In genomic region chr10:34666008-34666700, GRCh38 we compare ENCODE assay signal across 8 cellular contexts.
A peak's percentile ranks its signal among the peaks of the same experiment; 100 is the strongest.
DNase-seq lines count a peak whose midpoint lies in the region; ATAC-seq and TF ChIP-seq lines count a peak whose summit lies in the region.

No MANE protein-coding gene starts in this region.

- H3K27me3 ChIP-seq in RWPE2 (ENCODE audit: insufficient read depth, poor library complexity, severe bottlenecking) (no peaks in the 10 kb centered on the region), trophoblast cell (ENCODE audit: insufficient read depth, low read length) (no peaks in the 10 kb centered on the region)

- H3K27me3 Mint-ChIP-seq in Calu3 (ENCODE audit: unreplicated experiment) = no peaks in the 10 kb centered on the region

- ATAC-seq in GM19397 (IDR thresholded peaks at IDR 0.05; ENCODE audit: unreplicated experiment) = peak; percentile 57
- peak; percentile 69 for ATAC-seq in HG03469 (IDR thresholded peaks at IDR 0.05; ENCODE audit: unreplicated experiment)
- ATAC-seq in RWPE2 (ENCODE audit: low read depth) = peak; percentile 77

- H3K4me1 ChIP-seq in RWPE2 (ENCODE audit: insufficient read depth, poor library complexity, severe bottlenecking) (peaks cover 37% of the 10 kb centered on the region), trophoblast cell (ENCODE audit: control insufficient read depth in 1 of 2, insufficient read depth in 2 of 2, low read length in 2 of 2) (peaks cover 3 to 5% of the 10 kb centered on the region in 2 experiments)

- 0 out of 2 replicates have a peak, but pooled peaks cover 3% of the 10 kb centered on the region for H3K36me3 ChIP-seq in RWPE2 (ENCODE audit: low read depth)
- H3K36me3 ChIP-seq in trophoblast cell (ENCODE audit: control insufficient read depth in 1 of 2, insufficient read depth in 2 of 2, low read length in 2 of 2) = no peaks in the 10 kb centered on the region

- H4K8ac ChIP-seq in trophoblast cell (ENCODE audit: low read depth, low read length) = no peak overlapping the region

- H2BK5ac ChIP-seq in trophoblast cell (ENCODE audit: low read depth, low read length, poor library complexity) = no peak overlapping the region

- DNase-seq in Calu3 = peak; percentile 54
- no peak for DNase-seq in RWPE2 (ENCODE audit: low spot score)
- DNase-seq in fibroblast of peridontal ligament (ENCODE audit: extremely low read depth) = peak; percentile 97
- DNase-seq in trophoblast cell = peak; percentile 83 to 94
- no peak for DNase-seq in stimulated activated CD4-positive, alpha-beta T cell treated with anti-CD3 and anti-CD28 coated beads, Interleukin-4, amount 100 ng/mL, for 24 hours
- no peak for DNase-seq in activated CD8-positive, alpha-beta memory T cell treated with anti-CD3 and anti-CD28 coated beads, Interleukin-2, amount 50 U/mL, for 4 hours

- H3K4me3 ChIP-seq in RWPE2 (ENCODE audit: severe bottlenecking) (no peak overlapping the region), trophoblast cell (ENCODE audit: low read depth, low read length) (no peak overlapping the region)

- peaks cover 17% of the 10 kb centered on the region for H3K4me1 Mint-ChIP-seq in Calu3 (ENCODE audit: low read depth, unreplicated experiment)

- no peak overlapping the region for H3K9ac ChIP-seq in trophoblast cell (ENCODE audit: low read length)

- H3K4ac ChIP-seq in trophoblast cell (ENCODE audit: low read depth, low read length) = no peak overlapping the region

- no peaks in the 10 kb centered on the region for H3K79me2 ChIP-seq in trophoblast cell (ENCODE audit: control insufficient read depth, insufficient read depth, low read length, poor library complexity)

- no peak overlapping the region for H3K18ac ChIP-seq in trophoblast cell (ENCODE audit: low read length)

- no peak overlapping the region for H2AFZ ChIP-seq in trophoblast cell (ENCODE audit: insufficient read depth, low read length, poor library complexity)

- H3K27ac ChIP-seq in RWPE2 (ENCODE audit: poor library complexity, severe bottlenecking) (peak overlapping the region; percentile 53), trophoblast cell (ENCODE audit: low read depth, low read length) (no peak overlapping the region)

- H2BK120ac ChIP-seq in trophoblast cell (ENCODE audit: insufficient read depth, low read length, poor library complexity) = no peak overlapping the region

- TF ChIP-seq CTCF in Calu3 (IDR thresholded peaks at IDR 0.05; ENCODE audit: unreplicated experiment) (no peak), RWPE2 (IDR thresholded peaks at IDR 0.05; ENCODE audit: poor library complexity, severe bottlenecking) (peak; percentile 73)

- no peak overlapping the region for H2BK12ac ChIP-seq in trophoblast cell (ENCODE audit: low read length)

- no TSS peak for BruUV-seq in Calu3 (replicated peaks; lab: Mats Ljungman, UMichigan)

- CTCF ChIA-PET in Calu3 (lab: Charles Lee) = interaction anchor here (0.6 to 1.0 kb wide), 6 partner anchors 55 to 401 kb away, joined by 3 to 9 read pairs (median 4); no protein-coding TSS in a partner anchor

- no peak overlapping the region for H3K4me3 Mint-ChIP-seq in Calu3 (ENCODE audit: low read depth, unreplicated experiment)

- no peaks in the 10 kb centered on the region for H3K9me3 Mint-ChIP-seq in Calu3 (ENCODE audit: low read depth, unreplicated experiment)

- no peak overlapping the region for H3K27ac Mint-ChIP-seq in Calu3 (ENCODE audit: unreplicated experiment)

- no peak overlapping the region for H3K14ac ChIP-seq in trophoblast cell (ENCODE audit: low read length)

- no peak overlapping the region for H3K23ac ChIP-seq in trophoblast cell (ENCODE audit: low read length)

- H3K4me2 ChIP-seq in trophoblast cell (ENCODE audit: low read length) = no peak overlapping the region

- H3K36me3 Mint-ChIP-seq in Calu3 (ENCODE audit: insufficient read depth, unreplicated experiment) = no peaks in the 10 kb centered on the region

- H3K79me1 ChIP-seq in trophoblast cell (ENCODE audit: low read length) = peaks cover 2% of the 10 kb centered on the region

- no peaks in the 10 kb centered on the region for H3K9me3 ChIP-seq in RWPE2 (ENCODE audit: severe bottlenecking)
- no peaks in the 10 kb centered on the region for H3K9me3 ChIP-seq in trophoblast cell (ENCODE audit: insufficient read depth, low read depth, low read length)

- H2AK5ac ChIP-seq in trophoblast cell (ENCODE audit: low read length) = no peak overlapping the region

- no peak overlapping the region for H4K12ac ChIP-seq in trophoblast cell (ENCODE audit: low read depth, low read length)

- WGBS in trophoblast cell (ENCODE audit: extremely low coverage, insufficient coverage, insufficient read length) = no CpG with 5 or more reads among the region's 6 CpGs

- intact Hi-C loops in Calu3 (cut with micrococcal nuclease; ENCODE audit: unreplicated experiment) = loop anchor here (5.0 kb wide), 3 partner anchors 146 to 361 kb away; no protein-coding TSS in a partner anchor

- H4K91ac ChIP-seq in trophoblast cell (ENCODE audit: low read depth, low read length) = no peak overlapping the region

Comparison
In these comparisons a context has a peak if more than half of its experiments do, and no peak if none do; other contexts are left out.
1. DNase-seq: peak in Calu3 (single experiment), fibroblast of peridontal ligament (single experiment) and trophoblast cell (2 of 2); none in RWPE2 (single experiment), stimulated activated CD4-positive, alpha-beta T cell treated with anti-CD3 and anti-CD28 coated beads, Interleukin-4, amount 100 ng/mL, for 24 hours (single experiment) and activated CD8-positive, alpha-beta memory T cell treated with anti-CD3 and anti-CD28 coated beads, Interleukin-2, amount 50 U/mL, for 4 hours (single experiment).
2. Peak in every context shown above with its lines, with median percentiles within 50 percentile points of each other: ATAC-seq.